ENCODE assay signal across 2 cellular contexts in genomic region chr16:50602531-50603205, GRCh38.
TF ChIP-seq lines count a peak whose summit lies in the region.

No MANE protein-coding gene starts in this region.

TF ChIP-seq in WTC11, 78 proteins besides CTCF, POLR2A, EP300 and RAD21:
- no peak for TF ChIP-seq STAT6 (CRISPR knock-in tag; conservative IDR thresholded peaks at IDR 0.05; ENCODE audit: low read depth)
- no peak for TF ChIP-seq ZNF219 (CRISPR knock-in tag; IDR thresholded peaks at IDR 0.05; ENCODE audit: borderline replicate concordance)
- no peak for TF ChIP-seq PRRX2 (CRISPR knock-in tag; IDR thresholded peaks at IDR 0.05)
- TF ChIP-seq PREB (CRISPR knock-in tag; IDR thresholded peaks at IDR 0.05; ENCODE audit: borderline replicate concordance) = no peak

TF ChIP-seq in H1, 55 proteins besides CTCF, POLR2A, EP300 and RAD21:
- no peak for TF ChIP-seq TEAD4 (IDR thresholded peaks at IDR 0.05; ENCODE audit: low read depth, low read length)
- no peak for TF ChIP-seq SIX5 (IDR thresholded peaks at IDR 0.05; ENCODE audit: low read depth, low read length)
- no peak for TF ChIP-seq POLR2AphosphoS5 (IDR thresholded peaks at IDR 0.05; ENCODE audit: low read depth, low read length)
- no peak for TF ChIP-seq SIRT6 (IDR thresholded peaks at IDR 0.05; ENCODE audit: low read length)
- TF ChIP-seq SP2 (IDR thresholded peaks at IDR 0.05; ENCODE audit: low read length) = no peak
- TF ChIP-seq PHF8 (conservative IDR thresholded peaks at IDR 0.05; ENCODE audit: low read depth, low read length) = no peak
- no peak for TF ChIP-seq SUZ12 (IDR thresholded peaks at IDR 0.05; ENCODE audit: low read length)
- no peak for TF ChIP-seq HDAC2 (IDR thresholded peaks at IDR 0.05; ENCODE audit: borderline replicate concordance in 1 of 2, low read depth in 2 of 2, low read length in 2 of 2)
- TF ChIP-seq RXRA (IDR thresholded peaks at IDR 0.05; ENCODE audit: insufficient read depth, low read depth, low read length) = no peak
- no peak for TF ChIP-seq RBBP5 (IDR thresholded peaks at IDR 0.05; ENCODE audit: borderline replicate concordance, low read depth, low read length)
- TF ChIP-seq ATF2 (IDR thresholded peaks at IDR 0.05; ENCODE audit: low read length) = no peak
- no peak for TF ChIP-seq KDM4A (IDR thresholded peaks at IDR 0.05; ENCODE audit: low read depth, low read length, severe bottlenecking)
- TF ChIP-seq TAF1 (IDR thresholded peaks at IDR 0.05; ENCODE audit: low read depth, low read length) = no peak
- no peak for TF ChIP-seq TAF7 (optimal IDR thresholded peaks at IDR 0.05; ENCODE audit: borderline replicate concordance, low read depth, low read length)
- TF ChIP-seq ZNF274 (IDR thresholded peaks at IDR 0.05; ENCODE audit: borderline replicate concordance, extremely low read depth, low read length) = no peak
- TF ChIP-seq POU5F1 (IDR thresholded peaks at IDR 0.05; ENCODE audit: low read depth, low read length) = no peak
